12 cellular contexts compared by ENCODE assay signal in genomic region chr7:27236053-27236410, GRCh38. TPM values are rescaled to one million over a fixed set of nuclear protein-coding genes. Genes with fewer than 3 reads are reported as not detected.
DNase-seq lines count a peak whose midpoint lies in the region; ATAC-seq and TF ChIP-seq lines count a peak whose summit lies in the region.
"Had no signal": no experiment of that assay in that cellular context is flagged by ENCODE, and none has a peak within 500 bp of the region (broad histone marks: within the 10 kb centered on the region; RNA-seq: fewer than 3 reads in every experiment).

No MANE protein-coding gene starts in this region.

- BruUV-seq in PC-9 (replicated peaks; lab: Mats Ljungman, UMichigan), result no TSS peak

- no peak for ATAC-seq in GM18498 (IDR thresholded peaks at IDR 0.05; ENCODE audit: unreplicated experiment)

- H3K79me2 ChIP-seq in PC-9 (ENCODE audit: low read depth) (no peaks in the 10 kb centered on the region), hepatocyte (peaks cover 6% of the 10 kb centered on the region)

- no peaks in the 10 kb centered on the region for H4K20me1 ChIP-seq in PC-9 (ENCODE audit: insufficient read depth)
- no peaks in the 10 kb centered on the region for H4K20me1 ChIP-seq in hepatocyte (ENCODE audit: insufficient read depth, poor library complexity, severe bottlenecking)

- peak overlapping the region; percentile 64 for H3K4me3 ChIP-seq in PC-9
- peak overlapping the region; percentile 83 for H3K4me3 ChIP-seq in hepatocyte
- peak overlapping the region in 3 of 4 donors; percentile 37 to 52 (median 51) for H3K4me3 ChIP-seq in sigmoid colon
- H3K4me3 ChIP-seq: K562 had no signal

- H3K9me2 ChIP-seq in PC-9 (ENCODE audit: insufficient read depth), result no peaks in the 10 kb centered on the region
- H3K9me2 ChIP-seq in hepatocyte (replicated peaks; ENCODE audit: insufficient read depth), result no peaks in the 10 kb centered on the region

- H3K27ac ChIP-seq in PC-9 (no peak overlapping the region), hepatocyte (peak overlapping the region; percentile 40), sigmoid colon (no peak overlapping the region)
- H3K27ac ChIP-seq: ovary had no signal

- no peak for TF ChIP-seq EP300 in sigmoid colon (IDR thresholded peaks at IDR 0.05)

- TF ChIP-seq CTCF in PC-9 (conservative IDR thresholded peaks at IDR 0.05), result no peak
- no peak for TF ChIP-seq CTCF in hepatocyte (IDR thresholded peaks at IDR 0.05; ENCODE audit: poor library complexity)
- TF ChIP-seq CTCF in sigmoid colon (IDR thresholded peaks at IDR 0.05), result no peak

- peak; percentile 43 for DNase-seq in ELF-1 (ENCODE audit: low read depth, low spot score)
- no peak for DNase-seq in PC-9
- DNase-seq in hepatocyte (ENCODE audit: low spot score), result no peak
- no peak for DNase-seq in sigmoid colon
- no peak for DNase-seq in activated CD8-positive, alpha-beta memory T cell treated with anti-CD3 and anti-CD28 coated beads, Interleukin-2, amount 50 U/mL, for 48 hours
- DNase-seq in NCI-H524 (lab: John Stamatoyannopoulos, UW), result no peak
- DNase-seq in amygdala (lab: John Stamatoyannopoulos, UW), result no peak

- H3K4me1 ChIP-seq in PC-9 (replicated peaks; ENCODE audit: insufficient read depth), result no peaks in the 10 kb centered on the region
- peaks cover 14% of the 10 kb centered on the region for H3K4me1 ChIP-seq in hepatocyte (ENCODE audit: insufficient read depth)
- H3K4me1 ChIP-seq in sigmoid colon, result peaks cover 0 to 31% (median 23%) of the 10 kb centered on the region in 4 donors

- TF ChIP-seq POLR2A in sigmoid colon (IDR thresholded peaks at IDR 0.05), result no peak

- no peaks in the 10 kb centered on the region for H3K36me3 ChIP-seq in PC-9 (ENCODE audit: low read depth)
- H3K36me3 ChIP-seq in hepatocyte (replicated peaks; ENCODE audit: insufficient read depth, low read depth), result no peaks in the 10 kb centered on the region
- H3K36me3 ChIP-seq in sigmoid colon, result no peaks in the 10 kb centered on the region
- H3K36me3 ChIP-seq: ovary had no signal

- H3K4me2 ChIP-seq in PC-9 (peak overlapping the region; percentile 88), hepatocyte (peak overlapping the region; percentile 99)

- H3K9me3 ChIP-seq in PC-9 (ENCODE audit: insufficient read depth, low read depth), result no peaks in the 10 kb centered on the region
- no peaks in the 10 kb centered on the region for H3K9me3 ChIP-seq in hepatocyte (ENCODE audit: low read depth)
- no peaks in the 10 kb centered on the region for H3K9me3 ChIP-seq in sigmoid colon
- H3K9me3 ChIP-seq: ovary had no signal

- intact Hi-C loops in PC-9 (cut with micrococcal nuclease; ENCODE audit: unreplicated experiment) (loop anchor here (10.0 kb wide), 1 partner anchor 109 kb away; no protein-coding TSS in a partner anchor), sigmoid colon (cut with DNase I) (no loop called here)

- CTCF ChIA-PET in PC-9 (lab: Charles Lee), result no interaction called here

- 11% methylated on average over 14 of the region's 14 CpGs for WGBS in hepatocyte (ENCODE audit: low lambda C conversion rate, missing lambda C conversion rate)
- 45 to 47% methylated on average over 14 of the region's 14 CpGs for WGBS in sigmoid colon, 2 donors

- POLR2A ChIA-PET in PC-9 (lab: Charles Lee; ENCODE audit: unreplicated experiment), result no interaction called here

- H3K27me3 ChIP-seq in PC-9 (ENCODE audit: insufficient read depth, low read depth) (peaks cover 10% of the 10 kb centered on the region; the same call in 1 of the 2 replicates), hepatocyte (peaks cover 54% of the 10 kb centered on the region), sigmoid colon (peaks cover 28 to 76% (median 57%) of the 10 kb centered on the region in 3 donors)
- H3K27me3 ChIP-seq: ovary had no signal

- peak overlapping the region; percentile 92 for H2AFZ ChIP-seq in PC-9
- H2AFZ ChIP-seq in hepatocyte, result peak overlapping the region; percentile 96

- no peaks in the 10 kb centered on the region for H3F3A ChIP-seq in PC-9 (ENCODE audit: insufficient read depth, low read depth)

RNA-seq across cellular contexts. Expression of gene EVX1, which starts 6.6 kb away (rescaled TPM):
- not detected in 2 replicates for total RNA-seq in PC-9 (2021)
- 1.1 and 1.6 TPM in 2 replicates for total RNA-seq in hepatocyte
- polyA plus RNA-seq in hepatocyte, result 0.95 and 1.9 TPM in 2 replicates
- total RNA-seq in sigmoid colon, result not detected
- 1 to 10 TPM in 2 of 3 donors, under 1 TPM in 1; 0.32 to 1.4 (median 1.2) TPM for polyA plus RNA-seq in sigmoid colon
- total RNA-seq: G401, glomerular endothelial cell, K562, ovary had no signal
- polyA plus RNA-seq: K562, ovary had no signal

RNA-seq across cellular contexts. Expression of gene HOXA13, which starts 36.1 kb away (rescaled TPM):
- 0.35 and 0.40 TPM in 2 replicates for total RNA-seq in PC-9 (2021)
- 13.0 and 14.2 TPM in 2 replicates for total RNA-seq in hepatocyte
- 6.1 and 6.2 TPM in 2 replicates for polyA plus RNA-seq in hepatocyte
- total RNA-seq in sigmoid colon, result 10 to 100 TPM in 3 of 4 donors, 1 to 10 TPM in 1; 9.4 to 35.3 (median 21.8) TPM
- 10 to 100 TPM; 10.7 to 21.6 (median 17.1) TPM for polyA plus RNA-seq in sigmoid colon
- total RNA-seq: G401, glomerular endothelial cell, K562, ovary had no signal
- polyA plus RNA-seq: K562 had no signal

RNA-seq across cellular contexts. Expression of gene HOXA11, which starts 51.0 kb away (rescaled TPM):
- total RNA-seq in PC-9 (2021), result 0.26 and 0.43 TPM in 2 replicates
- 6.4 and 9.6 TPM in 2 replicates for total RNA-seq in hepatocyte
- polyA plus RNA-seq in hepatocyte, result 5.4 and 7.6 TPM in 2 replicates
- 10 to 100 TPM; 18.7 to 25.0 (median 22.1) TPM for total RNA-seq in sigmoid colon
- 1 to 10 TPM; 3.0 to 6.0 (median 4.8) TPM for polyA plus RNA-seq in sigmoid colon
- total RNA-seq: K562 had no signal
- polyA plus RNA-seq: K562 had no signal
